Comparison of ENCODE assay signal across 9 cellular contexts in genomic region chr1:40038693-40039092, GRCh38. TPM values are rescaled to one million over a fixed set of nuclear protein-coding genes. Genes with fewer than 3 reads are reported as not detected.
DNase-seq lines count a peak whose midpoint lies in the region; ATAC-seq and TF ChIP-seq lines count a peak whose summit lies in the region.
"Had no signal": no experiment of that assay in that cellular context is flagged by ENCODE, and none has a peak within 500 bp of the region (broad histone marks: within the 10 kb centered on the region; RNA-seq: fewer than 3 reads in every experiment).

No MANE protein-coding gene starts in this region.

- DNase-seq in NOMO-1 (lab: John Stamatoyannopoulos, UW; ENCODE audit: unreplicated experiment in 2 of 2) = peak; percentile 46 to 55
- DNase-seq in colonic mucosa = no peak
- no peak for DNase-seq in prostate gland (ENCODE audit: low spot score)
- DNase-seq in stimulated activated CD4-positive, alpha-beta T cell treated with anti-CD3 and anti-CD28 coated beads, Interleukin-12 subunit alpha, Interleukin-12 subunit beta, amount 100 ng/mL, for 4 hours = no peak
- no peak for DNase-seq in midbrain (lab: John Stamatoyannopoulos, UW)
- DNase-seq: NCI-H2171 had no signal

- H3K36me3 ChIP-seq in DOHH2 (ENCODE audit: control insufficient read depth, low read length) = peaks cover 34% of the 10 kb centered on the region
- H3K36me3 ChIP-seq in colonic mucosa = no peaks in the 10 kb centered on the region
- H3K36me3 ChIP-seq in prostate gland = no peaks in the 10 kb centered on the region

- intact Hi-C loops in colonic mucosa (cut with DNase I) (no loop called here), prostate gland (cut with DNase I) (no loop called here)

- TF ChIP-seq POLR2A in prostate gland (IDR thresholded peaks at IDR 0.05) = no peak

- H3K27ac ChIP-seq in DOHH2 (ENCODE audit: low read depth, low read length) (peak overlapping the region; percentile 99), colonic mucosa (peak overlapping the region; percentile 99), prostate gland (peak overlapping the region; percentile 93 to 98)

- no peak for TF ChIP-seq CTCF in DOHH2 (IDR thresholded peaks at IDR 0.05; ENCODE audit: low read depth, low read length, poor library complexity, severe bottlenecking)
- TF ChIP-seq CTCF in colonic mucosa (IDR thresholded peaks at IDR 0.05) = no peak
- TF ChIP-seq CTCF in prostate gland (IDR thresholded peaks at IDR 0.05) = no peak

- H3K79me2 ChIP-seq in DOHH2 (ENCODE audit: control insufficient read depth, low read length) = peaks cover 31% of the 10 kb centered on the region

- H3K4me3 ChIP-seq in DOHH2 (ENCODE audit: low read length) (peak overlapping the region; percentile 96), colonic mucosa (no peak overlapping the region), prostate gland (no peak overlapping the region)

- H3K9me2 ChIP-seq in DOHH2 (replicated peaks; ENCODE audit: control insufficient read depth, low read length) = no peaks in the 10 kb centered on the region

- H3K4me1 ChIP-seq in DOHH2 (ENCODE audit: control insufficient read depth, low read length) (peaks cover 67% of the 10 kb centered on the region), colonic mucosa (peaks cover 22% of the 10 kb centered on the region), prostate gland (replicated peaks) (peaks cover 17% of the 10 kb centered on the region)

- 68% methylated on average over 3 of the region's 3 CpGs for WGBS in prostate gland

- peak overlapping the region; percentile 97 for H3K4me2 ChIP-seq in DOHH2 (ENCODE audit: low read length)

- peaks cover 19% of the 10 kb centered on the region for H3F3A ChIP-seq in DOHH2 (ENCODE audit: control insufficient read depth, insufficient read depth)

- H4K20me1 ChIP-seq in DOHH2 (ENCODE audit: control insufficient read depth, insufficient read depth, low read depth, low read length) = peaks cover 4% of the 10 kb centered on the region; the same call in 1 of the 2 replicates

- H3K27me3 ChIP-seq in DOHH2 (ENCODE audit: control insufficient read depth, low read length) (no peaks in the 10 kb centered on the region), colonic mucosa (no peaks in the 10 kb centered on the region), prostate gland (replicated peaks; ENCODE audit: insufficient read depth) (no peaks in the 10 kb centered on the region)

- H3K9ac ChIP-seq in colonic mucosa (ENCODE audit: low read depth in 2 of 2, low read length in 2 of 2) = peak overlapping the region in 1 of 2 donors; percentile 99

- no peak for ATAC-seq in GM21529 (IDR thresholded peaks at IDR 0.05; ENCODE audit: unreplicated experiment)
- ATAC-seq in GM18502 (IDR thresholded peaks at IDR 0.05; ENCODE audit: poor library complexity, unreplicated experiment) = no peak

- H3K9me3 ChIP-seq in DOHH2 (ENCODE audit: control insufficient read depth, insufficient read depth, low read length) (no peaks in the 10 kb centered on the region), colonic mucosa (no peaks in the 10 kb centered on the region), prostate gland (no peaks in the 10 kb centered on the region)

RNA-seq across cellular contexts. Expression of gene CAP1, which starts 1.8 kb away (rescaled TPM):
- total RNA-seq in colonic mucosa (100 to 1,000 TPM; 500 to 548 TPM), prostate gland (100 to 1,000 TPM; 128 to 187 TPM)

RNA-seq across cellular contexts. Expression of gene PPT1, which starts 58.4 kb away (rescaled TPM):
- total RNA-seq in colonic mucosa (10 to 100 TPM; 25.7 to 37.7 TPM), prostate gland (100 to 1,000 TPM in 1 of 2 donors, 10 to 100 TPM in 1; 86.2 to 126 TPM)

Comparison
In these comparisons a context has a peak if more than half of its experiments do, and no peak if none do; other contexts are left out.
1. DNase-seq: peak in NOMO-1 (2 of 2); none in colonic mucosa (single experiment), prostate gland (single experiment), stimulated activated CD4-positive, alpha-beta T cell treated with anti-CD3 and anti-CD28 coated beads, Interleukin-12 subunit alpha, Interleukin-12 subunit beta, amount 100 ng/mL, for 4 hours (single experiment) and midbrain (single experiment).
2. Peak in every context shown above with its lines, with median percentiles within 50 percentile points of each other: H3K27ac ChIP-seq.